ENCODE assay signal across 8 cellular contexts in the genomic region with DNA sequence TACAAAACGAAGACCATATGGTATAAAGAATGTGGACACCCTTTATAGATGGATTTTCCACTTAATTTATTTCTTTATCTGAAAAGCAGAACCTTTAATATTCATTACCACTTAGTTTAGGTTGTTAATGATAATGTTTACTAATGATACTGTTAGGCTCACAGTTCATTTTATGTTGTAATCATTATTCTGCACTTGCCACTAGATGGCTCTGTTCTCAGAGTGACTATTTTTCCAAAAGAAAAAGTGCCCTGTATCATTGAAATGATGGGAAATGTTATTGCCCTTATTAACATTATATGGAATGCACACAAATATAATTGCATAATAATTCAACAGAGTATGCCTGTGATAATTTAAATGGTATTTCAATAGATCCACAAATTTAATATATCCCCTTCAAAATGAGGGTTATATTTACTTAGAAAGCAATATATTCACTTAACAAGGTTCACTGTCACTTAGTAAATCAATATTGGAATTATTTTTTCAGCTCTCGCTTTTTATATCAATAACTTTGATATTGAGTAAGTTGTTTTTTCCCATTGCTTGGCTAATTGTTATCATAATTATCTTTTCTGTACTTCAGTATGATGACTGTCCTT.
DNase-seq lines count a peak whose midpoint lies in the region; ATAC-seq and TF ChIP-seq lines count a peak whose summit lies in the region.

No MANE protein-coding gene starts in this region.

- POLR2A ChIA-PET in Caco-2 (lab: Charles Lee) = no interaction called here

- no peaks in the 10 kb centered on the region for H3K9me3 Mint-ChIP-seq in Caco-2 (ENCODE audit: unreplicated experiment)
- H3K9me3 Mint-ChIP-seq in effector memory CD8-positive, alpha-beta T cell = no peaks in the 10 kb centered on the region

- no peaks in the 10 kb centered on the region for H3K27me3 ChIP-seq in Caco-2 (replicated peaks; ENCODE audit: control insufficient read depth, insufficient read depth, low read length)
- no peaks in the 10 kb centered on the region for H3K27me3 ChIP-seq in HL-60 (ENCODE audit: insufficient read depth, poor library complexity, severe bottlenecking)

- H3K36me3 ChIP-seq in Caco-2 (ENCODE audit: control insufficient read depth, insufficient read depth, low read length) = no peaks in the 10 kb centered on the region

- intact Hi-C loops in Caco-2 (cut with micrococcal nuclease; ENCODE audit: unreplicated experiment) = loop anchor here (1.0 kb wide), 2 partner anchors 85 to 137 kb away; no protein-coding TSS in a partner anchor

- no peak overlapping the region for H3K4me3 Mint-ChIP-seq in Caco-2 (ENCODE audit: unreplicated experiment)
- H3K4me3 Mint-ChIP-seq in effector memory CD8-positive, alpha-beta T cell = no peak overlapping the region

- DNase-seq in Caco-2 (peak in 1 of 2 experiments; percentile 32), HL-60 (ENCODE audit: low read depth in 1 of 2, low spot score in 1 of 2) (no peak), astrocyte of the cerebellum (ENCODE audit: low read depth) (no peak), myocyte (ENCODE audit: low read depth) (peak; percentile 17), NK-92 (lab: John Stamatoyannopoulos, UW; ENCODE audit: unreplicated experiment) (no peak)
- no peak for DNase-seq in activated T-cell treated with anti-CD3 and anti-CD28 coated beads, Interleukin-2, amount 50 U/mL, for 48 hours
- no peak for DNase-seq in effector memory CD8-positive, alpha-beta T cell

- no peak for ATAC-seq in GM19463 (IDR thresholded peaks at IDR 0.05; ENCODE audit: unreplicated experiment)
- no peak for ATAC-seq in effector memory CD8-positive, alpha-beta T cell (replicated peaks)

- no peak overlapping the region for H3K4me3 ChIP-seq in Caco-2 (ENCODE audit: low read depth, low read length)
- H3K4me3 ChIP-seq in HL-60 (replicated peaks; ENCODE audit: insufficient read depth, low read length) = no peak overlapping the region
- no peak overlapping the region for H3K4me3 ChIP-seq in astrocyte of the cerebellum (ENCODE audit: low read depth, low read length)

- H3K36me3 Mint-ChIP-seq in Caco-2 (ENCODE audit: insufficient read depth, unreplicated experiment) = no peaks in the 10 kb centered on the region
- H3K36me3 Mint-ChIP-seq in effector memory CD8-positive, alpha-beta T cell (ENCODE audit: insufficient read depth) = no peaks in the 10 kb centered on the region

- CTCF ChIA-PET in Caco-2 (lab: Charles Lee) = no interaction called here

- peak; percentile 52 to 74 for TF ChIP-seq CTCF in Caco-2 (IDR thresholded peaks at IDR 0.05; ENCODE audit: insufficient read depth in 1 of 2, low read depth in 1 of 2, low read length in 1 of 2, severe bottlenecking in 1 of 2, unreplicated experiment in 1 of 2)
- peak; percentile 44 for TF ChIP-seq CTCF in HL-60 (IDR thresholded peaks at IDR 0.05; ENCODE audit: insufficient read depth, low read length)
- TF ChIP-seq CTCF in astrocyte of the cerebellum (IDR thresholded peaks at IDR 0.05; ENCODE audit: low read depth, low read length, missing control alignments) = peak; percentile 37

- no peak overlapping the region for H3K27ac ChIP-seq in HL-60 (replicated peaks)

- peaks cover 4% of the 10 kb centered on the region; the same call in 1 of the 2 replicates for H3K4me1 ChIP-seq in Caco-2

- in situ Hi-C loops in astrocyte of the cerebellum (cut with HindIII; ENCODE audit: low sequenced_read_pairs) = no loop called here

- H3K9me3 ChIP-seq in Caco-2 = no peaks in the 10 kb centered on the region

- BruUV-seq in Caco-2 (replicated peaks; lab: Mats Ljungman, UMichigan) = no TSS peak

- H3K27me3 Mint-ChIP-seq in Caco-2 (ENCODE audit: insufficient read depth, unreplicated experiment) = no peaks in the 10 kb centered on the region
- H3K27me3 Mint-ChIP-seq in effector memory CD8-positive, alpha-beta T cell = no peaks in the 10 kb centered on the region

- H3K27ac Mint-ChIP-seq in Caco-2 (ENCODE audit: unreplicated experiment) = no peak overlapping the region
- no peak overlapping the region for H3K27ac Mint-ChIP-seq in effector memory CD8-positive, alpha-beta T cell

- peaks cover 7% of the 10 kb centered on the region for H3K4me1 Mint-ChIP-seq in Caco-2 (ENCODE audit: low read depth, unreplicated experiment)
- no peaks in the 10 kb centered on the region for H3K4me1 Mint-ChIP-seq in effector memory CD8-positive, alpha-beta T cell (ENCODE audit: low read depth in 2 of 2)
